In genomic region chr12:6927999-6928702, GRCh38 we compare ENCODE assay signal across 1 cellular context.
TF ChIP-seq lines count a peak whose summit lies in the region.

No MANE protein-coding gene starts in this region.

TF ChIP-seq in GM12878, 131 proteins besides CTCF, POLR2A, EP300 and RAD21:
- TF ChIP-seq JUND (IDR thresholded peaks at IDR 0.05; ENCODE audit: low read depth, low read length) = no peak
- no peak for TF ChIP-seq PRDM15 (CRISPR knock-in tag; IDR thresholded peaks at IDR 0.05)
- TF ChIP-seq BCL11A (IDR thresholded peaks at IDR 0.05; ENCODE audit: low read depth, low read length) = no peak
- no peak for TF ChIP-seq NKRF (conservative IDR thresholded peaks at IDR 0.05)
- no peak for TF ChIP-seq LARP7 (IDR thresholded peaks at IDR 0.05)
- no peak for TF ChIP-seq USF2 (IDR thresholded peaks at IDR 0.05; ENCODE audit: borderline replicate concordance, low read depth, low read length)
- TF ChIP-seq IRF4 (IDR thresholded peaks at IDR 0.05; ENCODE audit: low read depth, low read length) = no peak
- TF ChIP-seq ZNF592 (IDR thresholded peaks at IDR 0.05) = no peak
- TF ChIP-seq SMAD5 (IDR thresholded peaks at IDR 0.05; ENCODE audit: low read depth) = no peak
